ENCODE assay signal across 14 cellular contexts in the genomic region with DNA sequence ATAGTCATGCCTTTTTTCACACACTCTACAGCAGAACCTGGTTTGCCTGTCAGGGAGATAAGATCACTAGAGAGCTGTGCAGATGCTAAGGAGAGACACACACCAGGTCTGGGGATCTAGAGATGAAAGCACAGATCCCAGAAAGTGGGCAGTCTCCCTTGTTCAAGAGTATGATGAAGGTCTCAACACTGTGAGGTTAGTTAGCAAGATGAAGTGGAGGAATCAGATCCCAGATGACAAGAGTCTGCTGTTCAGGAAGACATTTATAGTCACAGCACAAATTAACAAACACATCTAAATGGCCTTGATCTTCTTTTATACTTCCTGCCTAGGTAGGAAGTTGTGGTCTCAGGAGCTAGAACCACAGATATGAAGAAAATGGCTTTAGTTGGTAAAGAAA. TPM values are rescaled to one million over a fixed set of nuclear protein-coding genes. Genes with fewer than 3 reads are reported as not detected.
DNase-seq lines count a peak whose midpoint lies in the region; ATAC-seq and TF ChIP-seq lines count a peak whose summit lies in the region.
"Had no signal": no experiment of that assay in that cellular context is flagged by ENCODE, and none has a peak within 500 bp of the region (broad histone marks: within the 10 kb centered on the region; RNA-seq: fewer than 3 reads in every experiment).

No MANE protein-coding gene starts in this region.

- intact Hi-C loops in activated naive CD4-positive, alpha-beta T cell treated with anti-CD3 and anti-CD28 coated beads for 36 hours (cut with micrococcal nuclease), result loop anchor here (1.0 kb wide), 1 partner anchor 12 kb away; no protein-coding TSS in a partner anchor

- TF ChIP-seq CTCF in NB4 (IDR thresholded peaks at IDR 0.05; ENCODE audit: low read depth, low read length) (no peak), GM13977 (IDR thresholded peaks at IDR 0.05; ENCODE audit: extremely low read depth, insufficient read depth, missing control alignments) (no peak)

- CTCF ChIA-PET in activated naive CD4-positive, alpha-beta T cell treated with anti-CD3 and anti-CD28 coated beads for 36 hours (lab: Charles Lee), result interaction anchor here (0.6 to 8.3 kb wide), 10 partner anchors 9 to 154 kb away, joined by 3 to 96 read pairs (median 7); no protein-coding TSS in a partner anchor

- in situ Hi-C loops in GM13977 (cut with MboI; ENCODE audit: low pct_unique_long_range_greater_than_20kb, low sequenced_read_pairs, unreplicated experiment), result no loop called here

- H3K36me3 Mint-ChIP-seq in activated naive CD4-positive, alpha-beta T cell treated with anti-CD3 and anti-CD28 coated beads for 36 hours (ENCODE audit: low read depth), result no peaks in the 10 kb centered on the region
- peaks cover 6% of the 10 kb centered on the region for H3K36me3 Mint-ChIP-seq in activated naive CD8-positive, alpha-beta T cell treated with anti-CD3 and anti-CD28 coated beads for 36 hours
- H3K36me3 Mint-ChIP-seq in stimulated activated naive B cell treated with anti-CD40 and anti-IgM and Interleukin-4, amounts not matched to agents 10 μg/mL and 1 μg/mL and 100 μg/mL, for 72 hours, result peaks cover 0 to 3% of the 10 kb centered on the region in 2 donors

- DNase-seq in activated naive CD4-positive, alpha-beta T cell treated with anti-CD3 and anti-CD28 coated beads for 36 hours, result no peak
- DNase-seq in activated naive CD4-positive, alpha-beta T cell treated with Interleukin-2 at 50 U/mL for 16 hours, result no peak
- peak; percentile 14 for DNase-seq in NB4 (ENCODE audit: low read depth)
- no peak for DNase-seq in activated naive CD8-positive, alpha-beta T cell treated with anti-CD3 and anti-CD28 coated beads for 36 hours
- no peak for DNase-seq in stimulated activated naive B cell treated with anti-CD40 and anti-IgM and Interleukin-4, amounts not matched to agents 10 μg/mL and 1 μg/mL and 100 μg/mL, for 72 hours
- DNase-seq in GM13977 (ENCODE audit: low spot score), result no peak
- no peak for DNase-seq in effector CD4-positive, alpha-beta T cell
- DNase-seq: adrenal gland, DMS 273 treated with DMSO at 0.1 percent for 48 hours, NCI-H748 treated with DMSO at 0.1 percent for 48 hours had no signal

- no peaks in the 10 kb centered on the region for H3K27me3 Mint-ChIP-seq in activated naive CD4-positive, alpha-beta T cell treated with anti-CD3 and anti-CD28 coated beads for 36 hours (ENCODE audit: low read depth)
- no peaks in the 10 kb centered on the region for H3K27me3 Mint-ChIP-seq in activated naive CD8-positive, alpha-beta T cell treated with anti-CD3 and anti-CD28 coated beads for 36 hours
- peaks cover 9 to 10% of the 10 kb centered on the region in 2 donors for H3K27me3 Mint-ChIP-seq in stimulated activated naive B cell treated with anti-CD40 and anti-IgM and Interleukin-4, amounts not matched to agents 10 μg/mL and 1 μg/mL and 100 μg/mL, for 72 hours

- ATAC-seq in stimulated activated naive B cell treated with anti-CD40 and anti-IgM and Interleukin-4, amounts not matched to agents 10 μg/mL and 1 μg/mL and 100 μg/mL, for 72 hours (replicated peaks), result no peak
- no peak for ATAC-seq in HG03135 (IDR thresholded peaks at IDR 0.05; ENCODE audit: unreplicated experiment)
- ATAC-seq: HCT116 had no signal

- H3K4me1 Mint-ChIP-seq in activated naive CD4-positive, alpha-beta T cell treated with anti-CD3 and anti-CD28 coated beads for 36 hours (ENCODE audit: low read depth), result peaks cover 58% of the 10 kb centered on the region
- H3K4me1 Mint-ChIP-seq in activated naive CD8-positive, alpha-beta T cell treated with anti-CD3 and anti-CD28 coated beads for 36 hours, result peaks cover 59% of the 10 kb centered on the region
- peaks cover 44 to 61% of the 10 kb centered on the region in 2 donors for H3K4me1 Mint-ChIP-seq in stimulated activated naive B cell treated with anti-CD40 and anti-IgM and Interleukin-4, amounts not matched to agents 10 μg/mL and 1 μg/mL and 100 μg/mL, for 72 hours

- no peak overlapping the region for H3K4me3 ChIP-seq in NB4 (ENCODE audit: low read depth, low read length)
- H3K4me3 ChIP-seq: adrenal gland, skin epidermis had no signal

- no peaks in the 10 kb centered on the region for H3K9me3 Mint-ChIP-seq in activated naive CD4-positive, alpha-beta T cell treated with anti-CD3 and anti-CD28 coated beads for 36 hours
- H3K9me3 Mint-ChIP-seq in activated naive CD8-positive, alpha-beta T cell treated with anti-CD3 and anti-CD28 coated beads for 36 hours, result no peaks in the 10 kb centered on the region
- peaks cover 0 to 1% of the 10 kb centered on the region in 2 donors for H3K9me3 Mint-ChIP-seq in stimulated activated naive B cell treated with anti-CD40 and anti-IgM and Interleukin-4, amounts not matched to agents 10 μg/mL and 1 μg/mL and 100 μg/mL, for 72 hours

- TF ChIP-seq POLR2A in NB4 (IDR thresholded peaks at IDR 0.05; ENCODE audit: extremely low read depth, insufficient read length), result no peak

- H3K4me3 Mint-ChIP-seq in activated naive CD4-positive, alpha-beta T cell treated with anti-CD3 and anti-CD28 coated beads for 36 hours, result no peak overlapping the region
- H3K4me3 Mint-ChIP-seq in activated naive CD8-positive, alpha-beta T cell treated with anti-CD3 and anti-CD28 coated beads for 36 hours, result peak overlapping the region; percentile 9
- peak overlapping the region in 1 of 2 donors; percentile 21 for H3K4me3 Mint-ChIP-seq in stimulated activated naive B cell treated with anti-CD40 and anti-IgM and Interleukin-4, amounts not matched to agents 10 μg/mL and 1 μg/mL and 100 μg/mL, for 72 hours

- H3K27ac Mint-ChIP-seq in activated naive CD4-positive, alpha-beta T cell treated with anti-CD3 and anti-CD28 coated beads for 36 hours, result peak overlapping the region; percentile 85
- peak overlapping the region; percentile 88 for H3K27ac Mint-ChIP-seq in activated naive CD8-positive, alpha-beta T cell treated with anti-CD3 and anti-CD28 coated beads for 36 hours
- H3K27ac Mint-ChIP-seq in stimulated activated naive B cell treated with anti-CD40 and anti-IgM and Interleukin-4, amounts not matched to agents 10 μg/mL and 1 μg/mL and 100 μg/mL, for 72 hours, result peak overlapping the region; percentile 75

RNA-seq across cellular contexts. Expression of a gene that starts 23.4 kb away (rescaled TPM):
- total RNA-seq in activated naive CD4-positive, alpha-beta T cell treated with anti-CD3 and anti-CD28 coated beads for 36 hours, result 10 to 100 TPM; 60.3 to 60.5 TPM
- 10 to 100 TPM; 54.2 to 55.4 TPM for total RNA-seq in activated naive CD8-positive, alpha-beta T cell treated with anti-CD3 and anti-CD28 coated beads for 36 hours
- total RNA-seq: chondrocyte had no signal
